In genomic region chr20:33852971-33853813, GRCh38 we compare ENCODE assay signal across 14 cellular contexts. TPM values are rescaled to one million over a fixed set of nuclear protein-coding genes. Genes with fewer than 3 reads are reported as not detected.
DNase-seq lines count a peak whose midpoint lies in the region; ATAC-seq and TF ChIP-seq lines count a peak whose summit lies in the region.
"Had no signal": no experiment of that assay in that cellular context is flagged by ENCODE, and none has a peak within 500 bp of the region (broad histone marks: within the 10 kb centered on the region; RNA-seq: fewer than 3 reads in every experiment).

No MANE protein-coding gene starts in this region.

- H3K9ac ChIP-seq in mammary epithelial cell (ENCODE audit: insufficient read depth, low read length): no peak overlapping the region

- TF ChIP-seq POLR2A in breast epithelium (IDR thresholded peaks at IDR 0.05): no peak

- BruUV-seq in mammary epithelial cell (replicated peaks; lab: Mats Ljungman, UMichigan): no TSS peak

- H3K27me3 ChIP-seq in breast epithelium (no peaks in the 10 kb centered on the region), mammary epithelial cell (ENCODE audit: insufficient read depth, low read length) (no peaks in the 10 kb centered on the region)

- H2AFZ ChIP-seq in mammary epithelial cell (ENCODE audit: low read depth, low read length): no peak overlapping the region

- WGBS in mammary epithelial cell (ENCODE audit: low coverage, missing lambda C conversion rate): 86% methylated on average over 11 of the region's 20 CpGs

- H3K36me3 ChIP-seq in breast epithelium (peaks cover 4% of the 10 kb centered on the region), mammary epithelial cell (ENCODE audit: insufficient read depth, low read length) (peaks cover 21% of the 10 kb centered on the region)

- peak overlapping the region; percentile 55 for H3K27ac Mint-ChIP-seq in activated naive CD8-positive, alpha-beta T cell treated with anti-CD3 and anti-CD28 coated beads, Interleukin-2, amount 50 U/mL, for 24 hours
- H3K27ac Mint-ChIP-seq in stimulated activated naive B cell treated with anti-CD40 and anti-IgM and Interleukin-4, amounts not matched to agents 10 μg/mL and 1 μg/mL and 100 μg/mL, for 72 hours: peak overlapping the region; percentile 31

- no peak for DNase-seq in breast epithelium (ENCODE audit: low spot score in 2 of 2)
- DNase-seq in mammary epithelial cell: no peak
- peak; percentile 2 for DNase-seq in T-helper 9 cell
- DNase-seq in activated naive CD8-positive, alpha-beta T cell treated with anti-CD3 and anti-CD28 coated beads, Interleukin-2, amount 50 U/mL, for 24 hours: peak; percentile 13
- DNase-seq in stimulated activated naive B cell treated with anti-CD40 and anti-IgM and Interleukin-4, amounts not matched to agents 10 μg/mL and 1 μg/mL and 100 μg/mL, for 72 hours: no peak
- no peak for DNase-seq in mesenteric fat pad (ENCODE audit: low spot score)
- no peak for DNase-seq in dedifferentiated amniotic fluid mesenchymal stem cell (ENCODE audit: extremely low spot score)
- no peak for DNase-seq in ureter (ENCODE audit: low spot score)
- DNase-seq: effector CD4-positive, alpha-beta T cell; left colon; NCI-H1694 treated with DMSO at 0.1 percent for 48 hours; OCI-M1; trophoblast cell had no signal

- H3K36me3 Mint-ChIP-seq in activated naive CD8-positive, alpha-beta T cell treated with anti-CD3 and anti-CD28 coated beads, Interleukin-2, amount 50 U/mL, for 24 hours (ENCODE audit: low read depth): peaks cover 55% of the 10 kb centered on the region
- peaks cover 61 to 79% of the 10 kb centered on the region in 2 donors for H3K36me3 Mint-ChIP-seq in stimulated activated naive B cell treated with anti-CD40 and anti-IgM and Interleukin-4, amounts not matched to agents 10 μg/mL and 1 μg/mL and 100 μg/mL, for 72 hours

- H3K27me3 Mint-ChIP-seq in activated naive CD8-positive, alpha-beta T cell treated with anti-CD3 and anti-CD28 coated beads, Interleukin-2, amount 50 U/mL, for 24 hours: no peaks in the 10 kb centered on the region
- no peaks in the 10 kb centered on the region for H3K27me3 Mint-ChIP-seq in stimulated activated naive B cell treated with anti-CD40 and anti-IgM and Interleukin-4, amounts not matched to agents 10 μg/mL and 1 μg/mL and 100 μg/mL, for 72 hours

- no peak overlapping the region for H3K4me2 ChIP-seq in mammary epithelial cell (ENCODE audit: insufficient read depth, low read depth, low read length)

- no peaks in the 10 kb centered on the region for H3K4me1 ChIP-seq in breast epithelium
- H3K4me1 ChIP-seq in mammary epithelial cell (ENCODE audit: insufficient read depth, low read length): no peaks in the 10 kb centered on the region
- H3K4me1 ChIP-seq: prostate gland had no signal

- intact Hi-C loops in breast epithelium (cut with DNase I; ENCODE audit: low total_unique reads): no loop called here
- intact Hi-C loops in mammary epithelial cell (cut with micrococcal nuclease): no loop called here

- H3K4me3 ChIP-seq in breast epithelium: no peak overlapping the region
- no peak overlapping the region for H3K4me3 ChIP-seq in mammary epithelial cell (replicated peaks in 1 of 3; ENCODE audit: insufficient read depth in 1 of 3, low read depth in 2 of 3, low read length in 3 of 3)
- H3K4me3 ChIP-seq: prostate gland had no signal

- no peaks in the 10 kb centered on the region for H3K9me3 Mint-ChIP-seq in activated naive CD8-positive, alpha-beta T cell treated with anti-CD3 and anti-CD28 coated beads, Interleukin-2, amount 50 U/mL, for 24 hours
- no peaks in the 10 kb centered on the region for H3K9me3 Mint-ChIP-seq in stimulated activated naive B cell treated with anti-CD40 and anti-IgM and Interleukin-4, amounts not matched to agents 10 μg/mL and 1 μg/mL and 100 μg/mL, for 72 hours

- TF ChIP-seq CTCF in breast epithelium (IDR thresholded peaks at IDR 0.05) (no peak), mammary epithelial cell (conservative IDR thresholded peaks at IDR 0.05 in 1 of 2, IDR thresholded peaks at IDR 0.05 in 1 of 2; ENCODE audit: extremely low read depth in 1 of 2, insufficient read depth in 1 of 2, low read depth in 1 of 2, low read length in 2 of 2) (no peak)

- peaks cover 32% of the 10 kb centered on the region for H3K79me2 ChIP-seq in mammary epithelial cell (ENCODE audit: insufficient read depth, low read length)

- H4K20me1 ChIP-seq in mammary epithelial cell (ENCODE audit: insufficient read depth, low read length): peaks cover 2% of the 10 kb centered on the region

- dilution Hi-C loops in mammary epithelial cell (cut with HindIII; ENCODE audit: low sequenced_read_pairs): loop anchor here (5.0 kb wide), 1 partner anchor 34 kb away; no protein-coding TSS in a partner anchor

- CTCF ChIA-PET in mammary epithelial cell (lab: Charles Lee; ENCODE audit: low non-redundant PET): no interaction called here

- in situ Hi-C loops in mammary epithelial cell (cut with MboI; ENCODE audit: low sequenced_read_pairs in 2 of 2): no loop called here

- no peak overlapping the region for H3K4me3 Mint-ChIP-seq in activated naive CD8-positive, alpha-beta T cell treated with anti-CD3 and anti-CD28 coated beads, Interleukin-2, amount 50 U/mL, for 24 hours
- H3K4me3 Mint-ChIP-seq in stimulated activated naive B cell treated with anti-CD40 and anti-IgM and Interleukin-4, amounts not matched to agents 10 μg/mL and 1 μg/mL and 100 μg/mL, for 72 hours: no peak overlapping the region

- H3K27ac ChIP-seq in breast epithelium: peak overlapping the region; percentile 13 to 27
- no peak overlapping the region for H3K27ac ChIP-seq in mammary epithelial cell (ENCODE audit: insufficient read depth, low read depth, low read length)
- H3K27ac ChIP-seq: prostate gland had no signal

- peak; percentile 58 for ATAC-seq in activated naive CD8-positive, alpha-beta T cell treated with anti-CD3 and anti-CD28 coated beads, Interleukin-2, amount 50 U/mL, for 24 hours
- ATAC-seq in stimulated activated naive B cell treated with anti-CD40 and anti-IgM and Interleukin-4, amounts not matched to agents 10 μg/mL and 1 μg/mL and 100 μg/mL, for 72 hours (replicated peaks): no peak
- ATAC-seq: left colon had no signal

- H3K4me1 Mint-ChIP-seq in activated naive CD8-positive, alpha-beta T cell treated with anti-CD3 and anti-CD28 coated beads, Interleukin-2, amount 50 U/mL, for 24 hours: peaks cover 35% of the 10 kb centered on the region
- H3K4me1 Mint-ChIP-seq in stimulated activated naive B cell treated with anti-CD40 and anti-IgM and Interleukin-4, amounts not matched to agents 10 μg/mL and 1 μg/mL and 100 μg/mL, for 72 hours: peaks cover 15 to 29% of the 10 kb centered on the region in 2 donors

- H3K9me3 ChIP-seq in breast epithelium (no peaks in the 10 kb centered on the region), mammary epithelial cell (replicated peaks; ENCODE audit: insufficient read depth, low read length) (no peaks in the 10 kb centered on the region)
- H3K9me3 ChIP-seq: prostate gland had no signal

RNA-seq across cellular contexts. Expression of gene CHMP4B, which starts 42.0 kb away (rescaled TPM):
- total RNA-seq in breast epithelium (100 to 1,000 TPM in 1 of 3 donors, 10 to 100 TPM in 2; 76.4 to 106 (median 95.4) TPM), mammary epithelial cell (10 to 100 TPM; 24.2 to 72.4 TPM), mesenteric fat pad (85.2 TPM), ureter (124 TPM)
- polyA plus RNA-seq in mammary epithelial cell: 37.7 TPM
- 31.3 TPM for polyA minus RNA-seq in mammary epithelial cell

Comparison
In these comparisons a context has a peak if more than half of its experiments do, and no peak if none do; other contexts are left out.
1. DNase-seq: peak in T-helper 9 cell (single experiment) and activated naive CD8-positive, alpha-beta T cell treated with anti-CD3 and anti-CD28 coated beads, Interleukin-2, amount 50 U/mL, for 24 hours (single experiment); none in breast epithelium (0 of 2), mammary epithelial cell (single experiment), stimulated activated naive B cell treated with anti-CD40 and anti-IgM and Interleukin-4, amounts not matched to agents 10 μg/mL and 1 μg/mL and 100 μg/mL, for 72 hours (single experiment), mesenteric fat pad (single experiment), dedifferentiated amniotic fluid mesenchymal stem cell (single experiment) and ureter (single experiment).